Comparison of ENCODE assay signal across 29 cellular contexts in the genomic region with DNA sequence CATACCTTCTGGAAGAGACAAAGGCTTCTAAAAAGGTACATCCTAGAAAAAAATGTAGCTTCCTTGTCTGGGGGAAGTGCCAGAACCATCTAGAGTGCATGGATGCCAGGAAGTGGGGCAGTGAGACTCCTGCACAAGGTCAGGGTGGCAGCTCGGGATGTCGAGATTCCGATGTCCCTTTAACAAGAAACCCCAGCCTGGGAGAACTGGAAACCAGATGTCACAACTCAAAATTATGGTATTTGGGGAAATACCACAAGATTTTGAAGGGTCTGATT.
DNase-seq lines count a peak whose midpoint lies in the region; ATAC-seq, FAIRE-seq and TF ChIP-seq lines count a peak whose summit lies in the region.
"Had no signal": no experiment of that assay in that cellular context is flagged by ENCODE, and none has a peak within 500 bp of the region (broad histone marks: within the 10 kb centered on the region; RNA-seq: fewer than 3 reads in every experiment).

No MANE protein-coding gene starts in this region.

- no peak for FAIRE-seq in D721Med (lab: Jason Lieb, UNC)
- FAIRE-seq: GM12891 had no signal

- ATAC-seq in HG02763 (IDR thresholded peaks at IDR 0.05; ENCODE audit: unreplicated experiment): no peak
- ATAC-seq: left colon, Panc1 had no signal

- H3K36me3 ChIP-seq in spleen: peaks cover 0 to 2% (median 0%) of the 10 kb centered on the region in 6 donors
- H3K36me3 ChIP-seq: neutrophil, prostate gland, sigmoid colon had no signal

- H3K4me3 ChIP-seq in spleen: peak overlapping the region in 4 of 8 donors; percentile 14 to 53 (median 23)
- H3K4me3 ChIP-seq: prostate gland, sigmoid colon had no signal

- intact Hi-C loops in spleen (cut with DNase I; ENCODE audit: low total_unique reads): no loop called here

- peaks cover 22 to 37% (median 27%) of the 10 kb centered on the region in 6 donors for H3K4me1 ChIP-seq in spleen
- H3K4me1 ChIP-seq: prostate gland, sigmoid colon had no signal

- no peaks in the 10 kb centered on the region for H3K9me3 ChIP-seq in spleen
- H3K9me3 ChIP-seq: neutrophil, prostate gland, sigmoid colon had no signal

- H3K4me3 Mint-ChIP-seq in activated CD4-positive, alpha-beta T cell treated with anti-CD3 and anti-CD28 coated beads, Interleukin-2, amount 10 ng/mL, durations not matched to agents 7 days and 5 days: no peak overlapping the region
- H3K4me3 Mint-ChIP-seq in IgD-negative memory B cell: peak overlapping the region; percentile 5 to 90 (median 64)
- no peak overlapping the region for H3K4me3 Mint-ChIP-seq in endothelial cell (ENCODE audit: unreplicated experiment)
- H3K4me3 Mint-ChIP-seq: activated CD4-positive, alpha-beta T cell treated with anti-CD3 and anti-CD28 coated beads for 36 hours; CD4-positive, alpha-beta T cell had no signal

- H3K27me3 Mint-ChIP-seq in activated CD4-positive, alpha-beta T cell treated with anti-CD3 and anti-CD28 coated beads, Interleukin-2, amount 10 ng/mL, durations not matched to agents 7 days and 5 days: peaks cover 2% of the 10 kb centered on the region
- H3K27me3 Mint-ChIP-seq in IgD-negative memory B cell: peaks cover 1% of the 10 kb centered on the region
- H3K27me3 Mint-ChIP-seq in endothelial cell (ENCODE audit: unreplicated experiment): peaks cover 6% of the 10 kb centered on the region

- no peak for TF ChIP-seq POLR2A in spleen (IDR thresholded peaks at IDR 0.05)

- peak overlapping the region; percentile 4 to 76 (median 64) for H3K27ac ChIP-seq in spleen
- H3K27ac ChIP-seq: epithelial cell of prostate, neutrophil, prostate gland, sigmoid colon had no signal

- TF ChIP-seq CTCF in endothelial cell (IDR thresholded peaks at IDR 0.05; ENCODE audit: unreplicated experiment) (no peak), spleen (IDR thresholded peaks at IDR 0.05 in 8 of 11, conservative IDR thresholded peaks at IDR 0.05 in 3 of 11) (no peak), D721Med (IDR thresholded peaks at IDR 0.05; ENCODE audit: insufficient read depth, missing control alignments) (no peak)

- H3K9me3 Mint-ChIP-seq in activated CD4-positive, alpha-beta T cell treated with anti-CD3 and anti-CD28 coated beads, Interleukin-2, amount 10 ng/mL, durations not matched to agents 7 days and 5 days: peaks cover 12% of the 10 kb centered on the region
- H3K9me3 Mint-ChIP-seq in IgD-negative memory B cell (peaks cover 0 to 5% (median 0%) of the 10 kb centered on the region in 3 donors), endothelial cell (ENCODE audit: unreplicated experiment) (no peaks in the 10 kb centered on the region)

- peaks cover 11% of the 10 kb centered on the region for H3K36me3 Mint-ChIP-seq in activated CD4-positive, alpha-beta T cell treated with anti-CD3 and anti-CD28 coated beads, Interleukin-2, amount 10 ng/mL, durations not matched to agents 7 days and 5 days (ENCODE audit: low read depth)
- H3K36me3 Mint-ChIP-seq in IgD-negative memory B cell (peaks cover 8% of the 10 kb centered on the region), endothelial cell (ENCODE audit: low read depth, unreplicated experiment) (peaks cover 16% of the 10 kb centered on the region)

- no peak for DNase-seq in activated CD4-positive, alpha-beta T cell treated with anti-CD3 and anti-CD28 coated beads, Interleukin-2, amount 10 ng/mL, durations not matched to agents 7 days and 5 days
- DNase-seq in activated CD4-positive, alpha-beta T cell treated with anti-CD3 and anti-CD28 coated beads for 1 hour: no peak
- DNase-seq in endothelial cell (ENCODE audit: low spot score): no peak
- no peak for DNase-seq in spleen
- no peak for DNase-seq in D721Med (ENCODE audit: insufficient read length, low spot score)
- no peak for DNase-seq in middle frontal gyrus (ENCODE audit: extremely low spot score, low spot score)
- DNase-seq: 8988T; activated naive CD4-positive, alpha-beta T cell; CD4-positive, alpha-beta T cell; DMS 273 treated with DMSO at 0.1 percent for 48 hours; EL; GOT3; mammary epithelial cell; NCI-H1048; NCI-H1694; NCI-H446; NCI-H748 treated with DMSO at 0.1 percent for 48 hours; SIG-M5; sigmoid colon; stimulated activated CD4-positive, alpha-beta T cell treated with anti-CD3 and anti-CD28 coated beads, Interleukin-4, amount 100 ng/mL, for 1 hour had no signal

- peak overlapping the region; percentile 80 for H3K27ac Mint-ChIP-seq in activated CD4-positive, alpha-beta T cell treated with anti-CD3 and anti-CD28 coated beads, Interleukin-2, amount 10 ng/mL, durations not matched to agents 7 days and 5 days
- H3K27ac Mint-ChIP-seq in IgD-negative memory B cell (peak overlapping the region; percentile 33 to 88 (median 73)), endothelial cell (ENCODE audit: unreplicated experiment) (peak overlapping the region; percentile 38)
- H3K27ac Mint-ChIP-seq: activated CD4-positive, alpha-beta T cell treated with anti-CD3 and anti-CD28 coated beads for 36 hours had no signal

- POLR2A ChIA-PET in activated CD4-positive, alpha-beta T cell treated with anti-CD3 and anti-CD28 coated beads, Interleukin-2, amount 10 ng/mL, durations not matched to agents 7 days and 5 days (lab: Charles Lee): no interaction called here

- no peaks in the 10 kb centered on the region for H3K27me3 ChIP-seq in spleen (replicated peaks in 1 of 7)
- H3K27me3 ChIP-seq: neutrophil, sigmoid colon had no signal

- CTCF ChIA-PET in activated CD4-positive, alpha-beta T cell treated with anti-CD3 and anti-CD28 coated beads, Interleukin-2, amount 10 ng/mL, durations not matched to agents 7 days and 5 days (lab: Charles Lee): interaction anchor here (0.7 to 1.8 kb wide), 6 partner anchors 10 to 66 kb away, joined by 3 to 4 read pairs (median 3); no protein-coding TSS in a partner anchor

- peaks cover 32% of the 10 kb centered on the region for H3K4me1 Mint-ChIP-seq in activated CD4-positive, alpha-beta T cell treated with anti-CD3 and anti-CD28 coated beads, Interleukin-2, amount 10 ng/mL, durations not matched to agents 7 days and 5 days
- H3K4me1 Mint-ChIP-seq in IgD-negative memory B cell (peaks cover 32 to 40% (median 34%) of the 10 kb centered on the region in 3 donors), endothelial cell (ENCODE audit: unreplicated experiment) (peaks cover 32% of the 10 kb centered on the region)

- WGBS in spleen, 5 donors: 70 to 79% (median 74%) methylated on average over 3 of the region's 3 CpGs

Comparison
In these comparisons a context has a peak if more than half of its experiments do, and no peak if none do; other contexts are left out.
1. H3K4me3 Mint-ChIP-seq: peak in IgD-negative memory B cell (4 of 4); none in activated CD4-positive, alpha-beta T cell treated with anti-CD3 and anti-CD28 coated beads, Interleukin-2, amount 10 ng/mL, durations not matched to agents 7 days and 5 days (single experiment) and endothelial cell (single experiment).
2. Peak in every context shown above with its lines, with median percentiles within 50 percentile points of each other: H3K27ac Mint-ChIP-seq.